In genomic region chr7:155483868-155484325, GRCh38 we compare ENCODE assay signal across 18 cellular contexts. TPM values are rescaled to one million over a fixed set of nuclear protein-coding genes. Genes with fewer than 3 reads are reported as not detected.
A peak's percentile ranks its signal among the peaks of the same experiment; 100 is the strongest.
DNase-seq lines count a peak whose midpoint lies in the region; ATAC-seq, FAIRE-seq and TF ChIP-seq lines count a peak whose summit lies in the region.
"Had no signal": no experiment of that assay in that cellular context is flagged by ENCODE, and none has a peak within 500 bp of the region (broad histone marks: within the 10 kb centered on the region; RNA-seq: fewer than 3 reads in every experiment).

No MANE protein-coding gene starts in this region.

- H3K27ac ChIP-seq in HEK293 (ENCODE audit: extremely low read depth, low read depth, low read length): no peak overlapping the region
- H3K27ac ChIP-seq: uterus had no signal

- H3K4me3 ChIP-seq in HEK293 (ENCODE audit: low read depth, low read length): no peak overlapping the region
- H3K4me3 ChIP-seq in bronchial epithelial cell (ENCODE audit: low read depth, low read length): no peak overlapping the region
- H3K4me3 ChIP-seq: uterus had no signal

- no peaks in the 10 kb centered on the region for H3K27me3 ChIP-seq in bronchial epithelial cell (ENCODE audit: control insufficient read depth, insufficient read depth, low read length)

- no peaks in the 10 kb centered on the region for H3K9me3 ChIP-seq in HEK293 (ENCODE audit: control insufficient read depth, insufficient read depth, low read depth, low read length)
- H3K9me3 ChIP-seq: uterus had no signal

- H3K36me3 ChIP-seq in HEK293 (ENCODE audit: control insufficient read depth in 2 of 2, insufficient read depth in 1 of 2, low read length in 2 of 2): no peaks in the 10 kb centered on the region
- no peaks in the 10 kb centered on the region for H3K36me3 ChIP-seq in bronchial epithelial cell (ENCODE audit: control insufficient read depth, insufficient read depth, low read length)
- H3K36me3 ChIP-seq: uterus had no signal

- peak; percentile 32 for FAIRE-seq in bronchial epithelial cell (lab: Jason Lieb, UNC)
- FAIRE-seq: endothelial cell of umbilical vein, keratinocyte had no signal

- ATAC-seq in GM21825 (IDR thresholded peaks at IDR 0.05; ENCODE audit: unreplicated experiment): no peak
- ATAC-seq: CD8-positive, alpha-beta T cell; PC-3 had no signal

- CTCF ChIA-PET in HEK293 (lab: Yijun Ruan, JAX): no interaction called here

- no peaks in the 10 kb centered on the region for H3K4me1 ChIP-seq in HEK293 (ENCODE audit: control insufficient read depth, insufficient read depth, low read length)
- H3K4me1 ChIP-seq: uterus had no signal

- no peak for TF ChIP-seq CTCF in HEK293 (tag by site-specific recombination; IDR thresholded peaks at IDR 0.05)
- no peak for TF ChIP-seq CTCF in bronchial epithelial cell (IDR thresholded peaks at IDR 0.05; ENCODE audit: insufficient read depth, low read length, severe bottlenecking)

- DNase-seq in Ammon's horn (ENCODE audit: low spot score): peak; percentile 31
- peak; percentile 8 for DNase-seq in bronchial epithelial cell (ENCODE audit: low read depth)
- DNase-seq in left kidney (ENCODE audit: low read depth, low spot score): peak; percentile 52
- no peak for DNase-seq in NCI-H1694 treated with DMSO at 0.1 percent for 48 hours (lab: John Stamatoyannopoulos, UW)
- DNase-seq in HCEC 1CT: no peak
- DNase-seq in NCI-H187 (lab: John Stamatoyannopoulos, UW): no peak
- DNase-seq: activated gamma-delta T cell; Kasumi-1; NCI-H524 treated with DMSO at 0.1 percent for 48 hours; PC-3; stimulated activated naive CD8-positive, alpha-beta T cell treated with anti-CD3 and anti-CD28 coated beads, Interleukin-15, amount 100 ng/mL, for 72 hours; uterus had no signal

- POLR2A ChIA-PET in HEK293 (lab: Yijun Ruan, JAX): no interaction called here

TF ChIP-seq in HEK293, 187 proteins besides CTCF, POLR2A, EP300 and RAD21:
- peak; percentile 91 for TF ChIP-seq ZFHX2 (tag by site-specific recombination; conservative IDR thresholded peaks at IDR 0.05)
- no peak for TF ChIP-seq PBX3 (CRISPR knock-in tag; IDR thresholded peaks at IDR 0.05)
- peak; percentile 55; the same call in 1 of the 2 replicates for TF ChIP-seq EGR2 (tag by site-specific recombination; IDR thresholded peaks at IDR 0.05; ENCODE audit: low read depth)

RNA-seq across cellular contexts. Expression of gene EN2, which starts 26.0 kb away (rescaled TPM):
- total RNA-seq in bronchial epithelial cell: not detected in 2 replicates
- total RNA-seq: activated CD8-positive, alpha-beta memory T cell treated with anti-CD3 and anti-CD28 coated beads for 36 hours; CD8-positive, alpha-beta T cell; endothelial cell of umbilical vein had no signal

Comparison
In these comparisons a context has a peak if more than half of its experiments do, and no peak if none do; other contexts are left out.
1. DNase-seq: peak in Ammon's horn (single experiment), bronchial epithelial cell (single experiment) and left kidney (single experiment); none in NCI-H1694 treated with DMSO at 0.1 percent for 48 hours (single experiment), HCEC 1CT (single experiment) and NCI-H187 (0 of 2).